1 cellular context compared by ENCODE assay signal in the genomic region with DNA sequence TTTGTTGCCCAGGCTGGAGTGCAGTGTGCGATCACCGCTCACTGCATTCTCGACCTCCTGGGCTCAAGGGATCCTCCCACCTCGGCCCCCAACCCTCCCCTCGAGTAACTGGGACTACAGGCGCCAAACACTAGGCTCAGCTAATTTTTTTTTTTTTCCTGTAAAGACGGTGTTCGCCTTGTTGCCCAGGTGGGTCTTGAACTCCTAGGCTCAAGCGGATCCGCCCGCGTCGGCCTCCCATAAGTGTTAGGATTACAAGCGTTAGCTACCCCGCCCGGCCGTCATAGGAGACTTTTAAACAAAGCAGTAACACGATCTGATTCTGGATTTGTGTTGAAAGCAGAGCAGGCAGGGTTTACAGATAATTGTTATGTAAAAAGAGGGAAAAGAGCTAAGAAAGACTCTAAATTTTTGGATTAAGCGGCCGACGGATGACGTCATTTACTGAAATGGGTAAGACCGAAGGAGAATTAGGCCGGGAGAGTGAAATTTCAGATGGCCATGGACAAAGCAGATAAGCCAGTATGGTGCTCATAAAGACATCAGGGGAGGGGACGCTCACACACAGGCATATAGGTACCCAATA.
A peak's percentile ranks its signal among the peaks of the same experiment; 100 is the strongest.
TF ChIP-seq lines count a peak whose summit lies in the region.

No MANE protein-coding gene starts in this region.

TF ChIP-seq in K562, 482 proteins besides CTCF, POLR2A, EP300 and RAD21 (continued from another document and continues in another):
- TF ChIP-seq, protein P1, sequence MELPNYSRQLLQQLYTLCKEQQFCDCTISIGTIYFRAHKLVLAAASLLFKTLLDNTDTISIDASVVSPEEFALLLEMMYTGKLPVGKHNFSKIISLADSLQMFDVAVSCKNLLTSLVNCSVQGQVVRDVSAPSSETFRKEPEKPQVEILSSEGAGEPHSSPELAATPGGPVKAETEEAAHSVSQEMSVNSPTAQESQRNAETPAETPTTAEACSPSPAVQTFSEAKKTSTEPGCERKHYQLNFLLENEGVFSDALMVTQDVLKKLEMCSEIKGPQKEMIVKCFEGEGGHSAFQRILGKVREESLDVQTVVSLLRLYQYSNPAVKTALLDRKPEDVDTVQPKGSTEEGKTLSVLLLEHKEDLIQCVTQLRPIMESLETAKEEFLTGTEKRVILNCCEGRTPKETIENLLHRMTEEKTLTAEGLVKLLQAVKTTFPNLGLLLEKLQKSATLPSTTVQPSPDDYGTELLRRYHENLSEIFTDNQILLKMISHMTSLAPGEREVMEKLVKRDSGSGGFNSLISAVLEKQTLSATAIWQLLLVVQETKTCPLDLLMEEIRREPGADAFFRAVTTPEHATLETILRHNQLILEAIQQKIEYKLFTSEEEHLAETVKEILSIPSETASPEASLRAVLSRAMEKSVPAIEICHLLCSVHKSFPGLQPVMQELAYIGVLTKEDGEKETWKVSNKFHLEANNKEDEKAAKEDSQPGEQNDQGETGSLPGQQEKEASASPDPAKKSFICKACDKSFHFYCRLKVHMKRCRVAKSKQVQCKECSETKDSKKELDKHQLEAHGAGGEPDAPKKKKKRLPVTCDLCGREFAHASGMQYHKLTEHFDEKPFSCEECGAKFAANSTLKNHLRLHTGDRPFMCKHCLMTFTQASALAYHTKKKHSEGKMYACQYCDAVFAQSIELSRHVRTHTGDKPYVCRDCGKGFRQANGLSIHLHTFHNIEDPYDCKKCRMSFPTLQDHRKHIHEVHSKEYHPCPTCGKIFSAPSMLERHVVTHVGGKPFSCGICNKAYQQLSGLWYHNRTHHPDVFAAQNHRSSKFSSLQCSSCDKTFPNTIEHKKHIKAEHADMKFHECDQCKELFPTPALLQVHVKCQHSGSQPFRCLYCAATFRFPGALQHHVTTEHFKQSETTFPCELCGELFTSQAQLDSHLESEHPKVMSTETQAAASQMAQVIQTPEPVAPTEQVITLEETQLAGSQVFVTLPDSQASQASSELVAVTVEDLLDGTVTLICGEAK (IDR thresholded peaks at IDR 0.05) = no peak
- TF ChIP-seq, protein P1 (CRISPR knock-in tag; IDR thresholded peaks at IDR 0.05) = no peak
- no peak for TF ChIP-seq TSC22D4 (tag; IDR thresholded peaks at IDR 0.05)
- TF ChIP-seq, protein P2, sequence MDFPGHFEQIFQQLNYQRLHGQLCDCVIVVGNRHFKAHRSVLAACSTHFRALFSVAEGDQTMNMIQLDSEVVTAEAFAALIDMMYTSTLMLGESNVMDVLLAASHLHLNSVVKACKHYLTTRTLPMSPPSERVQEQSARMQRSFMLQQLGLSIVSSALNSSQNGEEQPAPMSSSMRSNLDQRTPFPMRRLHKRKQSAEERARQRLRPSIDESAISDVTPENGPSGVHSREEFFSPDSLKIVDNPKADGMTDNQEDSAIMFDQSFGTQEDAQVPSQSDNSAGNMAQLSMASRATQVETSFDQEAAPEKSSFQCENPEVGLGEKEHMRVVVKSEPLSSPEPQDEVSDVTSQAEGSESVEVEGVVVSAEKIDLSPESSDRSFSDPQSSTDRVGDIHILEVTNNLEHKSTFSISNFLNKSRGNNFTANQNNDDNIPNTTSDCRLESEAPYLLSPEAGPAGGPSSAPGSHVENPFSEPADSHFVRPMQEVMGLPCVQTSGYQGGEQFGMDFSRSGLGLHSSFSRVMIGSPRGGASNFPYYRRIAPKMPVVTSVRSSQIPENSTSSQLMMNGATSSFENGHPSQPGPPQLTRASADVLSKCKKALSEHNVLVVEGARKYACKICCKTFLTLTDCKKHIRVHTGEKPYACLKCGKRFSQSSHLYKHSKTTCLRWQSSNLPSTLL (IDR thresholded peaks at IDR 0.05) = no peak
- no peak for TF ChIP-seq TCF7 (IDR thresholded peaks at IDR 0.05; ENCODE audit: borderline replicate concordance)
- TF ChIP-seq ZNF707 (CRISPR knock-in tag; conservative IDR thresholded peaks at IDR 0.05) = no peak
- TF ChIP-seq, protein P3, sequence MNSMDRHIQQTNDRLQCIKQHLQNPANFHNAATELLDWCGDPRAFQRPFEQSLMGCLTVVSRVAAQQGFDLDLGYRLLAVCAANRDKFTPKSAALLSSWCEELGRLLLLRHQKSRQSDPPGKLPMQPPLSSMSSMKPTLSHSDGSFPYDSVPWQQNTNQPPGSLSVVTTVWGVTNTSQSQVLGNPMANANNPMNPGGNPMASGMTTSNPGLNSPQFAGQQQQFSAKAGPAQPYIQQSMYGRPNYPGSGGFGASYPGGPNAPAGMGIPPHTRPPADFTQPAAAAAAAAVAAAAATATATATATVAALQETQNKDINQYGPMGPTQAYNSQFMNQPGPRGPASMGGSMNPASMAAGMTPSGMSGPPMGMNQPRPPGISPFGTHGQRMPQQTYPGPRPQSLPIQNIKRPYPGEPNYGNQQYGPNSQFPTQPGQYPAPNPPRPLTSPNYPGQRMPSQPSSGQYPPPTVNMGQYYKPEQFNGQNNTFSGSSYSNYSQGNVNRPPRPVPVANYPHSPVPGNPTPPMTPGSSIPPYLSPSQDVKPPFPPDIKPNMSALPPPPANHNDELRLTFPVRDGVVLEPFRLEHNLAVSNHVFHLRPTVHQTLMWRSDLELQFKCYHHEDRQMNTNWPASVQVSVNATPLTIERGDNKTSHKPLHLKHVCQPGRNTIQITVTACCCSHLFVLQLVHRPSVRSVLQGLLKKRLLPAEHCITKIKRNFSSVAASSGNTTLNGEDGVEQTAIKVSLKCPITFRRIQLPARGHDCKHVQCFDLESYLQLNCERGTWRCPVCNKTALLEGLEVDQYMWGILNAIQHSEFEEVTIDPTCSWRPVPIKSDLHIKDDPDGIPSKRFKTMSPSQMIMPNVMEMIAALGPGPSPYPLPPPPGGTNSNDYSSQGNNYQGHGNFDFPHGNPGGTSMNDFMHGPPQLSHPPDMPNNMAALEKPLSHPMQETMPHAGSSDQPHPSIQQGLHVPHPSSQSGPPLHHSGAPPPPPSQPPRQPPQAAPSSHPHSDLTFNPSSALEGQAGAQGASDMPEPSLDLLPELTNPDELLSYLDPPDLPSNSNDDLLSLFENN (IDR thresholded peaks at IDR 0.05; ENCODE audit: low read depth in 2 of 2, low read length in 2 of 2) = 0 out of 4 replicates have a peak, but pooled peaks of 1 of the 2 experiments have one; percentile 13
- no peak for TF ChIP-seq CEBPG (CRISPR knock-in tag; IDR thresholded peaks at IDR 0.05)
- peak; percentile 36 to 45; a peak in 2 of 4 replicates for TF ChIP-seq CEBPG (tag; conservative IDR thresholded peaks at IDR 0.05 in 1 of 2, IDR thresholded peaks at IDR 0.05 in 1 of 2)
- no peak for TF ChIP-seq NR3C1 (CRISPR knock-in tag; IDR thresholded peaks at IDR 0.05)
- no peak for TF ChIP-seq ZBTB8A (IDR thresholded peaks at IDR 0.05; ENCODE audit: partially characterized antibody)
- no peak for TF ChIP-seq SIN3B (IDR thresholded peaks at IDR 0.05; ENCODE audit: low read depth)
- no peak for TF ChIP-seq ERF (CRISPR knock-in tag; IDR thresholded peaks at IDR 0.05)
- TF ChIP-seq LARP7 (IDR thresholded peaks at IDR 0.05) = no peak
- TF ChIP-seq MCM7 (IDR thresholded peaks at IDR 0.05) = no peak
- no peak for TF ChIP-seq SMAD3 (CRISPR knock-in tag; conservative IDR thresholded peaks at IDR 0.05)
- no peak; the same call in 1 of the 2 replicates for TF ChIP-seq MEF2D (tag; conservative IDR thresholded peaks at IDR 0.05; ENCODE audit: low read depth)
- no peak for TF ChIP-seq CREB3L1 (IDR thresholded peaks at IDR 0.05; ENCODE audit: borderline replicate concordance, low read depth)
- no peak for TF ChIP-seq RAD51 (IDR thresholded peaks at IDR 0.05; ENCODE audit: borderline replicate concordance, low read depth)
- TF ChIP-seq ZNF77 (CRISPR knock-in tag; IDR thresholded peaks at IDR 0.05) = no peak
- no peak for TF ChIP-seq STAG1 (CRISPR knock-in tag; IDR thresholded peaks at IDR 0.05; ENCODE audit: borderline replicate concordance)
- no peak for TF ChIP-seq HNRNPL (IDR thresholded peaks at IDR 0.05; ENCODE audit: low read depth, low read length)
- TF ChIP-seq SMARCA4 (IDR thresholded peaks at IDR 0.05) = peak; percentile 80
- no peak for TF ChIP-seq MYBL2 (IDR thresholded peaks at IDR 0.05; ENCODE audit: low read depth)
- no peak for TF ChIP-seq MYBL2 (CRISPR knock-in tag; IDR thresholded peaks at IDR 0.05; ENCODE audit: borderline replicate concordance)
- no peak for TF ChIP-seq DNMT1 (IDR thresholded peaks at IDR 0.05)
- no peak for TF ChIP-seq ZBTB1 (CRISPR knock-in tag; IDR thresholded peaks at IDR 0.05; ENCODE audit: borderline replicate concordance, low read depth)
- TF ChIP-seq BRD4 (IDR thresholded peaks at IDR 0.05) = peak; percentile 74; the same call in 1 of the 2 replicates
- no peak for TF ChIP-seq OTX1 (CRISPR knock-in tag; IDR thresholded peaks at IDR 0.05)
- no peak for TF ChIP-seq WHSC1 (IDR thresholded peaks at IDR 0.05; ENCODE audit: low read length)
- TF ChIP-seq, protein P4, sequence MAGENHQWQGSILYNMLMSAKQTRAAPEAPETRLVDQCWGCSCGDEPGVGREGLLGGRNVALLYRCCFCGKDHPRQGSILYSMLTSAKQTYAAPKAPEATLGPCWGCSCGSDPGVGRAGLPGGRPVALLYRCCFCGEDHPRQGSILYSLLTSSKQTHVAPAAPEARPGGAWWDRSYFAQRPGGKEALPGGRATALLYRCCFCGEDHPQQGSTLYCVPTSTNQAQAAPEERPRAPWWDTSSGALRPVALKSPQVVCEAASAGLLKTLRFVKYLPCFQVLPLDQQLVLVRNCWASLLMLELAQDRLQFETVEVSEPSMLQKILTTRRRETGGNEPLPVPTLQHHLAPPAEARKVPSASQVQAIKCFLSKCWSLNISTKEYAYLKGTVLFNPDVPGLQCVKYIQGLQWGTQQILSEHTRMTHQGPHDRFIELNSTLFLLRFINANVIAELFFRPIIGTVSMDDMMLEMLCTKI (IDR thresholded peaks at IDR 0.05; ENCODE audit: partially characterized antibody) = no peak
- TF ChIP-seq KAT8 (IDR thresholded peaks at IDR 0.05; ENCODE audit: low read depth) = no peak
- no peak for TF ChIP-seq ZSCAN32 (CRISPR knock-in tag; IDR thresholded peaks at IDR 0.05)
- TF ChIP-seq ELF2 (CRISPR knock-in tag; IDR thresholded peaks at IDR 0.05) = no peak
- no peak for TF ChIP-seq SMARCA5 (IDR thresholded peaks at IDR 0.05)
- no peak for TF ChIP-seq SMAD1 (IDR thresholded peaks at IDR 0.05; ENCODE audit: low read depth, low read length, partially characterized antibody)
- no peak for TF ChIP-seq HDGF (IDR thresholded peaks at IDR 0.05)
- TF ChIP-seq ESRRA (IDR thresholded peaks at IDR 0.05; ENCODE audit: borderline replicate concordance, low read depth) = no peak
- TF ChIP-seq NFE2L1 (tag; IDR thresholded peaks at IDR 0.05; ENCODE audit: borderline replicate concordance, low read depth) = no peak
- TF ChIP-seq ZNF239 (CRISPR knock-in tag; IDR thresholded peaks at IDR 0.05) = no peak
- no peak for TF ChIP-seq ZNF133 (CRISPR knock-in tag; IDR thresholded peaks at IDR 0.05)
- no peak for TF ChIP-seq TFAM (CRISPR knock-in tag; conservative IDR thresholded peaks at IDR 0.05)
- TF ChIP-seq CREM (IDR thresholded peaks at IDR 0.05; ENCODE audit: low read depth) = peak; percentile 73; the same call in 1 of the 2 replicates
- TF ChIP-seq CBFB (CRISPR knock-in tag; IDR thresholded peaks at IDR 0.05) = no peak
- TF ChIP-seq NFRKB (IDR thresholded peaks at IDR 0.05; ENCODE audit: low read depth) = peak; percentile 73; the same call in 1 of the 2 replicates
- TF ChIP-seq ZNF57 (CRISPR knock-in tag; IDR thresholded peaks at IDR 0.05) = no peak
- TF ChIP-seq SAFB (IDR thresholded peaks at IDR 0.05; ENCODE audit: borderline replicate concordance, low read depth, low read length) = no peak
- no peak for TF ChIP-seq TCFL5 (CRISPR knock-in tag; conservative IDR thresholded peaks at IDR 0.05)
- TF ChIP-seq, protein P5, sequence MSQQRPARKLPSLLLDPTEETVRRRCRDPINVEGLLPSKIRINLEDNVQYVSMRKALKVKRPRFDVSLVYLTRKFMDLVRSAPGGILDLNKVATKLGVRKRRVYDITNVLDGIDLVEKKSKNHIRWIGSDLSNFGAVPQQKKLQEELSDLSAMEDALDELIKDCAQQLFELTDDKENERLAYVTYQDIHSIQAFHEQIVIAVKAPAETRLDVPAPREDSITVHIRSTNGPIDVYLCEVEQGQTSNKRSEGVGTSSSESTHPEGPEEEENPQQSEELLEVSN (IDR thresholded peaks at IDR 0.05; ENCODE audit: borderline replicate concordance in 1 of 2, extremely low read depth in 1 of 2, insufficient read depth in 1 of 2, insufficient read length in 1 of 2, low read depth in 1 of 2, low read length in 1 of 2, poor library complexity in 1 of 2, severe bottlenecking in 1 of 2) = peak in 1 of 2 experiments; percentile 8
- no peak for TF ChIP-seq ZC3H8 (IDR thresholded peaks at IDR 0.05)
